Comparison of ENCODE assay signal across 18 cellular contexts in the genomic region with DNA sequence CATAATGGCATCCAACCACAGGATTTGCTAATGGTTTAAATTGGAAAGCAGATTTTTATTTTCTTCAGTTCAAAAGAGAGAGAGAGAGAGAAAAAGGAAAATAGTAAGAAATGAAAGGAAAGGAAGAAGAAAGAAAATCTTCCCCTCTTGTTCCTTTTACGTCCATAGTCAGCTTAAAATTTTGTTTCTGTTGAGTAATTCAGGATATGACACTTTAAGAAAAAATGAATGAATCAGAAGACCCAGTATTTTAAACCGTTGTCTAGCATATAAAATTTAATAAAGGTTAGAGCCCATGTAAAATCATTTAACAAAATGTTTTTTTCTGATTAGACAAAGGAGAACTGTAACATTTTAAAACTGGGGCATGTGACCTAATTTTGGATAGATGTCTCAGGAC.
DNase-seq lines count a peak whose midpoint lies in the region; ATAC-seq and TF ChIP-seq lines count a peak whose summit lies in the region.
"Had no signal": no experiment of that assay in that cellular context is flagged by ENCODE, and none has a peak within 500 bp of the region (broad histone marks: within the 10 kb centered on the region; RNA-seq: fewer than 3 reads in every experiment).

No MANE protein-coding gene starts in this region.

- WGBS in mammary epithelial cell (ENCODE audit: low coverage, missing lambda C conversion rate) = 12% methylated on average over 2 of the region's 2 CpGs

- H3K79me2 ChIP-seq in ACC112 (ENCODE audit: control insufficient read depth, insufficient read depth, low read length, unreplicated experiment) = no peaks in the 10 kb centered on the region
- H3K79me2 ChIP-seq in mammary epithelial cell (ENCODE audit: insufficient read depth, low read length) = no peaks in the 10 kb centered on the region

- DNase-seq in HT1080 (ENCODE audit: low read depth) = peak; percentile 45
- no peak for DNase-seq in mammary epithelial cell
- peak; percentile 53 for DNase-seq in iris pigment epithelial cell (ENCODE audit: low read depth)
- no peak for DNase-seq in SKM-1 treated with dmso at 0.1 percent for 144 hours (lab: John Stamatoyannopoulos, UW; ENCODE audit: unreplicated experiment)
- no peak for DNase-seq in head of caudate nucleus
- DNase-seq in HK-2 (ENCODE audit: unreplicated experiment) = no peak
- DNase-seq: ACHN; activated naive CD4-positive, alpha-beta T cell; activated T-cell treated with anti-CD3 and anti-CD28 coated beads, Interleukin-2, amount 50 U/mL, for 1 hour; H7; left colon; NCI-H526 had no signal

- CTCF ChIA-PET in mammary epithelial cell (lab: Charles Lee; ENCODE audit: low non-redundant PET) = no interaction called here

- H3K4me2 ChIP-seq in mammary epithelial cell (ENCODE audit: insufficient read depth, low read depth, low read length) = no peak overlapping the region

- peak overlapping the region; percentile 48; the same call in 1 of the 2 replicates for H3K4me3 ChIP-seq in ACC112 (ENCODE audit: low read depth, low read length)
- H3K4me3 ChIP-seq in mammary epithelial cell (replicated peaks in 1 of 3; ENCODE audit: insufficient read depth in 1 of 3, low read depth in 2 of 3, low read length in 3 of 3) = no peak overlapping the region
- H3K4me3 ChIP-seq: K562, suprapubic skin had no signal

- H3K27me3 ChIP-seq in ACC112 (ENCODE audit: insufficient read depth, low read length) = no peaks in the 10 kb centered on the region
- H3K27me3 ChIP-seq in mammary epithelial cell (ENCODE audit: insufficient read depth, low read length) = no peaks in the 10 kb centered on the region
- H3K27me3 ChIP-seq: suprapubic skin had no signal

- H3K36me3 ChIP-seq in ACC112 (ENCODE audit: insufficient read depth, low read length) = no peaks in the 10 kb centered on the region
- H3K36me3 ChIP-seq in mammary epithelial cell (ENCODE audit: insufficient read depth, low read length) = no peaks in the 10 kb centered on the region
- H3K36me3 ChIP-seq: suprapubic skin had no signal

- no peaks in the 10 kb centered on the region for H4K20me1 ChIP-seq in mammary epithelial cell (ENCODE audit: insufficient read depth, low read length)

- TF ChIP-seq CTCF in mammary epithelial cell (conservative IDR thresholded peaks at IDR 0.05 in 1 of 2, IDR thresholded peaks at IDR 0.05 in 1 of 2; ENCODE audit: extremely low read depth in 1 of 2, insufficient read depth in 1 of 2, low read depth in 1 of 2, low read length in 2 of 2) = no peak

- no peak for ATAC-seq in GM19397 (IDR thresholded peaks at IDR 0.05; ENCODE audit: unreplicated experiment)
- ATAC-seq: K562, left colon, sciatic nerve had no signal

- no peak overlapping the region for H3K9ac ChIP-seq in mammary epithelial cell (ENCODE audit: insufficient read depth, low read length)

- H3K27ac ChIP-seq in ACC112 (ENCODE audit: low read depth, low read length) = peak overlapping the region; percentile 81
- no peak overlapping the region for H3K27ac ChIP-seq in mammary epithelial cell (ENCODE audit: insufficient read depth, low read depth, low read length)
- H3K27ac ChIP-seq: C4-2B, suprapubic skin had no signal

- peak overlapping the region; percentile 68 for H2AFZ ChIP-seq in ACC112 (ENCODE audit: low read length, unreplicated experiment)
- peak overlapping the region; percentile 34 for H2AFZ ChIP-seq in mammary epithelial cell (ENCODE audit: low read depth, low read length)

- in situ Hi-C loops in mammary epithelial cell (cut with MboI; ENCODE audit: low sequenced_read_pairs in 2 of 2) = no loop called here

- H3K4me1 ChIP-seq in ACC112 (ENCODE audit: control insufficient read depth, insufficient read depth, low read length, unreplicated experiment) = peaks cover 24% of the 10 kb centered on the region
- no peaks in the 10 kb centered on the region for H3K4me1 ChIP-seq in mammary epithelial cell (ENCODE audit: insufficient read depth, low read length)
- H3K4me1 ChIP-seq: suprapubic skin had no signal

- dilution Hi-C loops in mammary epithelial cell (cut with HindIII; ENCODE audit: low sequenced_read_pairs) = no loop called here

- BruUV-seq in mammary epithelial cell (replicated peaks; lab: Mats Ljungman, UMichigan) = no TSS peak

- no peaks in the 10 kb centered on the region for H3K9me3 ChIP-seq in mammary epithelial cell (replicated peaks; ENCODE audit: insufficient read depth, low read length)
- H3K9me3 ChIP-seq: suprapubic skin had no signal

- intact Hi-C loops in mammary epithelial cell (cut with micrococcal nuclease) (no loop called here), head of caudate nucleus (cut with DNase I) (no loop called here)

Comparison
In these comparisons a context has a peak if more than half of its experiments do, and no peak if none do; other contexts are left out.
1. DNase-seq: peak in HT1080 (single experiment) and iris pigment epithelial cell (single experiment); none in mammary epithelial cell (single experiment), SKM-1 treated with dmso at 0.1 percent for 144 hours (single experiment), head of caudate nucleus (0 of 42) and HK-2 (single experiment).